ENCODE assay signal across 8 cellular contexts in genomic region chr12:32115404-32116104, GRCh38. TPM values are rescaled to one million over a fixed set of nuclear protein-coding genes. Genes with fewer than 3 reads are reported as not detected.
A peak's percentile ranks its signal among the peaks of the same experiment; 100 is the strongest.
DNase-seq lines count a peak whose midpoint lies in the region; ATAC-seq and TF ChIP-seq lines count a peak whose summit lies in the region.

No MANE protein-coding gene starts in this region.

- H3K36me3 ChIP-seq in CD4-positive, CD25-positive, alpha-beta regulatory T cell (ENCODE audit: control insufficient read depth, insufficient read depth, low read length), result no peaks in the 10 kb centered on the region
- H3K36me3 ChIP-seq in ascending aorta, result no peaks in the 10 kb centered on the region

- no peak overlapping the region for H3K4me3 ChIP-seq in CD4-positive, CD25-positive, alpha-beta regulatory T cell (ENCODE audit: low read depth, low read length)
- H3K4me3 ChIP-seq in ascending aorta, result peak overlapping the region in 1 of 2 donors; percentile 34

- no peak for DNase-seq in CD4-positive, CD25-positive, alpha-beta regulatory T cell
- peak; percentile 97 for DNase-seq in LHCN-M2 (ENCODE audit: low read depth)
- peak; percentile 74 to 97 for DNase-seq in ascending aorta (ENCODE audit: low spot score in 2 of 2)
- peak; percentile 100 for DNase-seq in iris pigment epithelial cell (ENCODE audit: low read depth)
- DNase-seq in ureter (ENCODE audit: low spot score), result peak; percentile 91
- no peak for DNase-seq in activated CD4-positive, alpha-beta T cell treated with anti-CD3 and anti-CD28 coated beads for 4 hours
- DNase-seq in HuH-7 (ENCODE audit: low spot score), result no peak

- peaks cover 11 to 32% (median 18%) of the 10 kb centered on the region in 4 donors for H3K4me1 Mint-ChIP-seq in CD4-positive, CD25-positive, alpha-beta regulatory T cell

- ATAC-seq in CD4-positive, CD25-positive, alpha-beta regulatory T cell (ENCODE audit: low read depth in 2 of 2), result no peak
- no peak for ATAC-seq in HG02623 (IDR thresholded peaks at IDR 0.05; ENCODE audit: unreplicated experiment)

- no peak overlapping the region for H3K27ac ChIP-seq in CD4-positive, CD25-positive, alpha-beta regulatory T cell (ENCODE audit: insufficient read depth, low read length, poor library complexity, severe bottlenecking)
- H3K27ac ChIP-seq in ascending aorta, result peak overlapping the region; percentile 23 to 76

- TF ChIP-seq CTCF in ascending aorta (IDR thresholded peaks at IDR 0.05), result no peak

- no peaks in the 10 kb centered on the region for H3K9me3 Mint-ChIP-seq in CD4-positive, CD25-positive, alpha-beta regulatory T cell

- intact Hi-C loops in ascending aorta (cut with DNase I), result loop anchor here (1.0 kb wide), 1 partner anchor 8 kb away; no protein-coding TSS in a partner anchor

- H3K4me1 ChIP-seq in CD4-positive, CD25-positive, alpha-beta regulatory T cell (ENCODE audit: control insufficient read depth, insufficient read depth, low read length, poor library complexity, severe bottlenecking), result peaks cover 3% of the 10 kb centered on the region
- peaks cover 0 to 8% of the 10 kb centered on the region in 2 donors for H3K4me1 ChIP-seq in ascending aorta

- H3K4me3 Mint-ChIP-seq in CD4-positive, CD25-positive, alpha-beta regulatory T cell, result no peak overlapping the region

- H3K27ac Mint-ChIP-seq in CD4-positive, CD25-positive, alpha-beta regulatory T cell, result peak overlapping the region in 2 of 3 donors; percentile 19 to 85

- no peaks in the 10 kb centered on the region for H3K9me3 ChIP-seq in CD4-positive, CD25-positive, alpha-beta regulatory T cell (ENCODE audit: control insufficient read depth in 2 of 2, low read length in 2 of 2)
- H3K9me3 ChIP-seq in ascending aorta, result no peaks in the 10 kb centered on the region

- H3K27me3 Mint-ChIP-seq in CD4-positive, CD25-positive, alpha-beta regulatory T cell, result no peaks in the 10 kb centered on the region

- no peaks in the 10 kb centered on the region for H3K27me3 ChIP-seq in CD4-positive, CD25-positive, alpha-beta regulatory T cell (ENCODE audit: control insufficient read depth, insufficient read depth, low read length)
- H3K27me3 ChIP-seq in ascending aorta, result no peaks in the 10 kb centered on the region

- peaks cover 27% of the 10 kb centered on the region for H3K36me3 Mint-ChIP-seq in CD4-positive, CD25-positive, alpha-beta regulatory T cell

RNA-seq across cellular contexts. Expression of gene BICD1, which starts 8.9 kb away (rescaled TPM):
- 23.6 TPM for total RNA-seq in CD4-positive, CD25-positive, alpha-beta regulatory T cell
- polyA plus RNA-seq in CD4-positive, CD25-positive, alpha-beta regulatory T cell, result 1 to 10 TPM; 8.0 to 9.6 (median 8.8) TPM
- total RNA-seq in LHCN-M2 (2014; rRNA removed) (6.2 and 6.6 TPM in 2 replicates), ascending aorta (33.8 TPM), ureter (32.9 TPM)
- 6.0 TPM for polyA plus RNA-seq in LHCN-M2 (2012)

Comparison
In these comparisons a context has a peak if more than half of its experiments do, and no peak if none do; other contexts are left out.
1. DNase-seq: peak in LHCN-M2 (single experiment), ascending aorta (2 of 2), iris pigment epithelial cell (single experiment) and ureter (single experiment); none in CD4-positive, CD25-positive, alpha-beta regulatory T cell (0 of 3), activated CD4-positive, alpha-beta T cell treated with anti-CD3 and anti-CD28 coated beads for 4 hours (0 of 2) and HuH-7 (single experiment).